In genomic region chr17:66200685-66201092, GRCh38 we compare ENCODE assay signal across 1 cellular context.
TF ChIP-seq lines count a peak whose summit lies in the region.

No MANE protein-coding gene starts in this region.

TF ChIP-seq in HepG2, 621 proteins besides CTCF, POLR2A, EP300 and RAD21 (continued from another document and continues in another):
- TF ChIP-seq AKNA (CRISPR knock-in tag; IDR thresholded peaks at IDR 0.05; ENCODE audit: borderline replicate concordance), result no peak
- TF ChIP-seq ZNF564 (CRISPR knock-in tag; IDR thresholded peaks at IDR 0.05), result no peak
- TF ChIP-seq ZNF446 (CRISPR knock-in tag; IDR thresholded peaks at IDR 0.05), result no peak
- no peak for TF ChIP-seq DBP (CRISPR knock-in tag; IDR thresholded peaks at IDR 0.05; ENCODE audit: not compliant biosample characterization)
- TF ChIP-seq BRCA1 (CRISPR knock-in tag; IDR thresholded peaks at IDR 0.05), result no peak
- peak; percentile 41; the same call in 1 of the 2 replicates for TF ChIP-seq ZNF619 (CRISPR knock-in tag; IDR thresholded peaks at IDR 0.05)
- no peak for TF ChIP-seq ADNP (CRISPR knock-in tag; IDR thresholded peaks at IDR 0.05)
- no peak for TF ChIP-seq ZNF225 (CRISPR knock-in tag; IDR thresholded peaks at IDR 0.05)
- no peak for TF ChIP-seq FOXC1 (CRISPR knock-in tag; IDR thresholded peaks at IDR 0.05; ENCODE audit: borderline replicate concordance)
- TF ChIP-seq ARID4A (CRISPR knock-in tag; IDR thresholded peaks at IDR 0.05; ENCODE audit: borderline replicate concordance), result no peak; the same call in 1 of the 2 replicates
- peak; percentile 55; the same call in 1 of the 2 replicates for TF ChIP-seq GATAD1 (CRISPR knock-in tag; IDR thresholded peaks at IDR 0.05)
- TF ChIP-seq ZNF326 (CRISPR knock-in tag; IDR thresholded peaks at IDR 0.05; ENCODE audit: borderline replicate concordance), result no peak
- TF ChIP-seq ZNF776 (CRISPR knock-in tag; IDR thresholded peaks at IDR 0.05), result no peak
- TF ChIP-seq ZNF607 (CRISPR knock-in tag; IDR thresholded peaks at IDR 0.05; ENCODE audit: borderline replicate concordance), result no peak
- no peak for TF ChIP-seq NFATC3 (CRISPR knock-in tag; IDR thresholded peaks at IDR 0.05)
- TF ChIP-seq ZNF557 (CRISPR knock-in tag; IDR thresholded peaks at IDR 0.05), result no peak
- no peak for TF ChIP-seq SKIL (CRISPR knock-in tag; IDR thresholded peaks at IDR 0.05; ENCODE audit: borderline replicate concordance)
- TF ChIP-seq ATF6 (CRISPR knock-in tag; conservative IDR thresholded peaks at IDR 0.05), result no peak
- TF ChIP-seq RXRB (CRISPR knock-in tag; IDR thresholded peaks at IDR 0.05; ENCODE audit: borderline replicate concordance), result peak; percentile 41; the same call in 1 of the 2 replicates
- TF ChIP-seq RNF2 (conservative IDR thresholded peaks at IDR 0.05; ENCODE audit: low read depth), result no peak
- TF ChIP-seq ZBTB1 (CRISPR knock-in tag; IDR thresholded peaks at IDR 0.05; ENCODE audit: borderline replicate concordance), result no peak
- peak; percentile 58; the same call in 1 of the 2 replicates for TF ChIP-seq SAP130 (CRISPR knock-in tag; IDR thresholded peaks at IDR 0.05; ENCODE audit: low read depth)
- no peak for TF ChIP-seq HOXA9 (CRISPR knock-in tag; IDR thresholded peaks at IDR 0.05; ENCODE audit: borderline replicate concordance)
- no peak for TF ChIP-seq SRSF9 (IDR thresholded peaks at IDR 0.05; ENCODE audit: borderline replicate concordance, insufficient read depth, low read depth, low read length, poor library complexity, severe bottlenecking)
- TF ChIP-seq PHF5A (CRISPR knock-in tag; IDR thresholded peaks at IDR 0.05; ENCODE audit: low read depth, unreplicated experiment), result no peak
- TF ChIP-seq PREB (CRISPR knock-in tag; IDR thresholded peaks at IDR 0.05), result no peak
- TF ChIP-seq NFKBIZ (CRISPR knock-in tag; IDR thresholded peaks at IDR 0.05), result no peak
- no peak for TF ChIP-seq STAT6 (CRISPR knock-in tag; IDR thresholded peaks at IDR 0.05; ENCODE audit: borderline replicate concordance)
- peak; percentile 81; the same call in 1 of the 2 replicates for TF ChIP-seq ZNF205 (CRISPR knock-in tag; IDR thresholded peaks at IDR 0.05)
- TF ChIP-seq HNF4A (CRISPR knock-in tag; IDR thresholded peaks at IDR 0.05), result no peak
- no peak for TF ChIP-seq BATF2 (CRISPR knock-in tag; IDR thresholded peaks at IDR 0.05)
- TF ChIP-seq E2F5 (CRISPR knock-in tag; conservative IDR thresholded peaks at IDR 0.05), result no peak
- no peak for TF ChIP-seq REXO4 (CRISPR knock-in tag; IDR thresholded peaks at IDR 0.05; ENCODE audit: borderline replicate concordance)
- no peak for TF ChIP-seq HDAC6 (IDR thresholded peaks at IDR 0.05; ENCODE audit: low read depth, low read length)
- TF ChIP-seq NCOA1 (CRISPR knock-in tag; IDR thresholded peaks at IDR 0.05), result no peak
- no peak for TF ChIP-seq SNAI1 (CRISPR knock-in tag; IDR thresholded peaks at IDR 0.05; ENCODE audit: borderline replicate concordance)
- TF ChIP-seq ZNF337 (CRISPR knock-in tag; IDR thresholded peaks at IDR 0.05; ENCODE audit: borderline replicate concordance, low read depth), result no peak
- TF ChIP-seq CC2D1A (CRISPR knock-in tag; IDR thresholded peaks at IDR 0.05), result no peak
- peak; percentile 68; the same call in 1 of the 2 replicates for TF ChIP-seq ZNF331 (CRISPR knock-in tag; IDR thresholded peaks at IDR 0.05)
- TF ChIP-seq ZNF766 (CRISPR knock-in tag; IDR thresholded peaks at IDR 0.05; ENCODE audit: borderline replicate concordance), result no peak
- TF ChIP-seq NR2F1 (CRISPR knock-in tag; IDR thresholded peaks at IDR 0.05), result no peak
